Comparison of ENCODE assay signal across 8 cellular contexts in genomic region chr11:58900479-58901420, GRCh38. TPM values are rescaled to one million over a fixed set of nuclear protein-coding genes. Genes with fewer than 3 reads are reported as not detected.
DNase-seq lines count a peak whose midpoint lies in the region; ATAC-seq and TF ChIP-seq lines count a peak whose summit lies in the region.

No MANE protein-coding gene starts in this region.

- H3K9me3 ChIP-seq in CD4-positive, alpha-beta memory T cell (ENCODE audit: control insufficient read depth in 1 of 2, low read length in 2 of 2), result no peaks in the 10 kb centered on the region

- peaks cover 27% of the 10 kb centered on the region for H3K27me3 Mint-ChIP-seq in activated CD4-positive, alpha-beta memory T cell treated with anti-CD3 and anti-CD28 coated beads, Interleukin-2, amount 10 ng/mL, durations not matched to agents 7 days and 5 days
- peaks cover 4% of the 10 kb centered on the region for H3K27me3 Mint-ChIP-seq in glutamatergic neuron (ENCODE audit: unreplicated experiment)
- H3K27me3 Mint-ChIP-seq in osteocyte (ENCODE audit: unreplicated experiment), result no peaks in the 10 kb centered on the region
- peaks cover 40 to 47% of the 10 kb centered on the region in 2 donors for H3K27me3 Mint-ChIP-seq in CD4-positive, alpha-beta memory T cell

- H3K9me3 Mint-ChIP-seq in activated CD4-positive, alpha-beta memory T cell treated with anti-CD3 and anti-CD28 coated beads, Interleukin-2, amount 10 ng/mL, durations not matched to agents 7 days and 5 days, result no peaks in the 10 kb centered on the region
- no peaks in the 10 kb centered on the region for H3K9me3 Mint-ChIP-seq in glutamatergic neuron (ENCODE audit: unreplicated experiment)
- H3K9me3 Mint-ChIP-seq in osteocyte (ENCODE audit: unreplicated experiment), result no peaks in the 10 kb centered on the region
- peaks cover 0 to 7% (median under 1%) of the 10 kb centered on the region in 8 donors for H3K9me3 Mint-ChIP-seq in CD4-positive, alpha-beta memory T cell

- POLR2A ChIA-PET in BJ (lab: Charles Lee), result no interaction called here
- POLR2A ChIA-PET in activated CD4-positive, alpha-beta memory T cell treated with anti-CD3 and anti-CD28 coated beads, Interleukin-2, amount 10 ng/mL, durations not matched to agents 7 days and 5 days (lab: Charles Lee), result no interaction called here
- POLR2A ChIA-PET in CD4-positive, alpha-beta memory T cell (lab: Charles Lee; ENCODE audit: partially characterized antibody), result no interaction called here

- no peaks in the 10 kb centered on the region for H3K4me1 Mint-ChIP-seq in activated CD4-positive, alpha-beta memory T cell treated with anti-CD3 and anti-CD28 coated beads, Interleukin-2, amount 10 ng/mL, durations not matched to agents 7 days and 5 days
- H3K4me1 Mint-ChIP-seq in glutamatergic neuron (ENCODE audit: low read depth, unreplicated experiment) (peaks cover 18% of the 10 kb centered on the region), osteocyte (ENCODE audit: unreplicated experiment) (peaks cover 19% of the 10 kb centered on the region)
- H3K4me1 Mint-ChIP-seq in CD4-positive, alpha-beta memory T cell, result no peaks in the 10 kb centered on the region

- no peaks in the 10 kb centered on the region for H3K36me3 Mint-ChIP-seq in activated CD4-positive, alpha-beta memory T cell treated with anti-CD3 and anti-CD28 coated beads, Interleukin-2, amount 10 ng/mL, durations not matched to agents 7 days and 5 days (ENCODE audit: low read depth)
- no peaks in the 10 kb centered on the region for H3K36me3 Mint-ChIP-seq in glutamatergic neuron (ENCODE audit: unreplicated experiment)
- no peaks in the 10 kb centered on the region for H3K36me3 Mint-ChIP-seq in osteocyte (ENCODE audit: unreplicated experiment)
- no peaks in the 10 kb centered on the region for H3K36me3 Mint-ChIP-seq in CD4-positive, alpha-beta memory T cell

- H3K4me1 ChIP-seq in CD4-positive, alpha-beta memory T cell (ENCODE audit: insufficient read depth, low read length), result no peaks in the 10 kb centered on the region

- no peak overlapping the region for H3K27ac ChIP-seq in CD4-positive, alpha-beta memory T cell (ENCODE audit: low read depth, low read length)

- intact Hi-C loops in CD4-positive, alpha-beta memory T cell (cut with micrococcal nuclease), result no loop called here

- no peak overlapping the region for H3K4me3 Mint-ChIP-seq in activated CD4-positive, alpha-beta memory T cell treated with anti-CD3 and anti-CD28 coated beads, Interleukin-2, amount 10 ng/mL, durations not matched to agents 7 days and 5 days
- H3K4me3 Mint-ChIP-seq in glutamatergic neuron (ENCODE audit: unreplicated experiment) (peak overlapping the region; percentile 78), osteocyte (ENCODE audit: unreplicated experiment) (no peak overlapping the region)
- no peak overlapping the region for H3K4me3 Mint-ChIP-seq in CD4-positive, alpha-beta memory T cell

- TF ChIP-seq CTCF in BJ (IDR thresholded peaks at IDR 0.05; ENCODE audit: insufficient read depth, low read depth, low read length) (peak; percentile 65), glutamatergic neuron (IDR thresholded peaks at IDR 0.05; ENCODE audit: partially characterized antibody, unreplicated experiment) (peak; percentile 70), osteocyte (IDR thresholded peaks at IDR 0.05) (peak; percentile 51)

- H3K27me3 ChIP-seq in BJ (ENCODE audit: control insufficient read depth, insufficient read depth, low read length), result no peaks in the 10 kb centered on the region
- H3K27me3 ChIP-seq in CD4-positive, alpha-beta memory T cell (ENCODE audit: insufficient read depth, low read length), result no peaks in the 10 kb centered on the region

- peak; percentile 64 for TF ChIP-seq RAD21 in Ishikawa (IDR thresholded peaks at IDR 0.05; ENCODE audit: low read depth)

- no peaks in the 10 kb centered on the region for H3K36me3 ChIP-seq in BJ (ENCODE audit: control insufficient read depth, insufficient read depth, low read length)
- H3K36me3 ChIP-seq in CD4-positive, alpha-beta memory T cell (ENCODE audit: insufficient read depth, low read length), result no peaks in the 10 kb centered on the region

- no peak overlapping the region for H3K4me3 ChIP-seq in BJ (ENCODE audit: low read depth, low read length)
- no peak overlapping the region for H3K4me3 ChIP-seq in CD4-positive, alpha-beta memory T cell (ENCODE audit: low read length in 2 of 2)

- TF ChIP-seq EP300 in Ishikawa (IDR thresholded peaks at IDR 0.05; ENCODE audit: borderline replicate concordance), result no peak

- ATAC-seq in GM18519 (IDR thresholded peaks at IDR 0.05; ENCODE audit: low FRiP score, unreplicated experiment), result peak; percentile 69

- CTCF ChIA-PET in BJ (lab: Yijun Ruan, JAX), result interaction anchor here (0.6 to 1.8 kb wide), 14 partner anchors 12 to 333 kb away, joined by 3 to 12 read pairs (median 4); no protein-coding TSS in a partner anchor
- CTCF ChIA-PET in activated CD4-positive, alpha-beta memory T cell treated with anti-CD3 and anti-CD28 coated beads, Interleukin-2, amount 10 ng/mL, durations not matched to agents 7 days and 5 days (lab: Charles Lee), result no interaction called here
- CTCF ChIA-PET in CD4-positive, alpha-beta memory T cell (lab: Charles Lee; ENCODE audit: partially characterized antibody), result no interaction called here

- H3K27ac Mint-ChIP-seq in activated CD4-positive, alpha-beta memory T cell treated with anti-CD3 and anti-CD28 coated beads, Interleukin-2, amount 10 ng/mL, durations not matched to agents 7 days and 5 days, result no peak overlapping the region
- H3K27ac Mint-ChIP-seq in glutamatergic neuron (ENCODE audit: unreplicated experiment) (no peak overlapping the region), osteocyte (ENCODE audit: unreplicated experiment) (no peak overlapping the region)
- no peak overlapping the region for H3K27ac Mint-ChIP-seq in CD4-positive, alpha-beta memory T cell

- no peak for DNase-seq in BJ (ENCODE audit: low read depth)
- peak; percentile 36 for DNase-seq in activated CD4-positive, alpha-beta memory T cell treated with anti-CD3 and anti-CD28 coated beads, Interleukin-2, amount 10 ng/mL, durations not matched to agents 7 days and 5 days
- DNase-seq in glutamatergic neuron, result peak; percentile 95
- no peak for DNase-seq in osteocyte (ENCODE audit: extremely low spot score, unreplicated experiment)
- DNase-seq in CD4-positive, alpha-beta memory T cell, result no peak
- no peak for DNase-seq in NCI-H524 treated with DMSO at 0.1 percent for 48 hours (lab: John Stamatoyannopoulos, UW)

TF ChIP-seq in Ishikawa, 13 proteins besides CTCF, POLR2A, EP300 and RAD21:
- TF ChIP-seq CREB1 (IDR thresholded peaks at IDR 0.05; ENCODE audit: low read depth), result no peak
- TF ChIP-seq NFIC (IDR thresholded peaks at IDR 0.05), result no peak
- TF ChIP-seq ZBTB7A (IDR thresholded peaks at IDR 0.05; ENCODE audit: low read depth), result no peak
- no peak for TF ChIP-seq TCF12 (IDR thresholded peaks at IDR 0.05; ENCODE audit: low read depth)
- no peak for TF ChIP-seq EGR1 (IDR thresholded peaks at IDR 0.05)
- TF ChIP-seq FOXM1 (IDR thresholded peaks at IDR 0.05; ENCODE audit: borderline replicate concordance, low read depth), result no peak
- TF ChIP-seq TAF1 (IDR thresholded peaks at IDR 0.05; ENCODE audit: low read depth), result no peak
- no peak for TF ChIP-seq TEAD4 (IDR thresholded peaks at IDR 0.05)

RNA-seq across cellular contexts. Expression of gene GLYATL1, which starts 38.5 kb away (rescaled TPM):
- polyA plus RNA-seq in BJ (2011; rRNA removed), result 0.26 and 0.49 TPM in 2 replicates
- polyA minus RNA-seq in BJ (2011; rRNA and poly(A)+ RNA removed), result 0.52 TPM in 1 of 2 replicates, not detected in the other
- total RNA-seq in activated CD4-positive, alpha-beta memory T cell treated with anti-CD3 and anti-CD28 coated beads, Interleukin-2, amount 10 ng/mL, durations not matched to agents 7 days and 5 days, result not detected
- total RNA-seq in glutamatergic neuron (ENCODE audit: unreplicated experiment) (0.42 TPM), osteocyte (not detected in 2 replicates)
- total RNA-seq in CD4-positive, alpha-beta memory T cell, result not detected
- polyA plus RNA-seq in CD4-positive, alpha-beta memory T cell, result not detected

RNA-seq across cellular contexts. Expression of gene GLYATL2, which starts 56.2 kb away (rescaled TPM):
- 0.59 and 1.1 TPM in 2 replicates for polyA plus RNA-seq in BJ (2011; rRNA removed)
- 0.36 TPM in 1 of 2 replicates, not detected in the other for polyA minus RNA-seq in BJ (2011; rRNA and poly(A)+ RNA removed)
- total RNA-seq in activated CD4-positive, alpha-beta memory T cell treated with anti-CD3 and anti-CD28 coated beads, Interleukin-2, amount 10 ng/mL, durations not matched to agents 7 days and 5 days, result not detected
- 0.83 TPM for total RNA-seq in glutamatergic neuron (ENCODE audit: unreplicated experiment)
- total RNA-seq in osteocyte, result 0.24 TPM in 1 of 2 replicates, not detected in the other
- not detected for total RNA-seq in CD4-positive, alpha-beta memory T cell
- polyA plus RNA-seq in CD4-positive, alpha-beta memory T cell, result not detected

Comparison
In these comparisons a context has a peak if more than half of its experiments do, and no peak if none do; other contexts are left out.
1. DNase-seq: peak in activated CD4-positive, alpha-beta memory T cell treated with anti-CD3 and anti-CD28 coated beads, Interleukin-2, amount 10 ng/mL, durations not matched to agents 7 days and 5 days (single experiment) and glutamatergic neuron (single experiment); none in BJ (single experiment), osteocyte (single experiment), CD4-positive, alpha-beta memory T cell (0 of 5) and NCI-H524 treated with DMSO at 0.1 percent for 48 hours (single experiment).
2. Peak in every context shown above with its lines, with median percentiles within 50 percentile points of each other: CTCF ChIP-seq.